In genomic region chr13:91020635-91021034, GRCh38 we compare ENCODE assay signal across 1 cellular context.
A peak's percentile ranks its signal among the peaks of the same experiment; 100 is the strongest.
TF ChIP-seq lines count a peak whose summit lies in the region.

No MANE protein-coding gene starts in this region.

TF ChIP-seq in K562, 482 proteins besides CTCF, POLR2A, EP300 and RAD21 (continued from another document):
- TF ChIP-seq JUNB (CRISPR knock-in tag; conservative IDR thresholded peaks at IDR 0.05) (no peak), HEY1 (CRISPR knock-in tag; IDR thresholded peaks at IDR 0.05; ENCODE audit: borderline replicate concordance) (0 out of 2 replicates have a peak, but pooled peaks have one; percentile 9)
TF ChIP-seq in K562: peak in this region for 2.
